16 cellular contexts compared by ENCODE assay signal in genomic region chr16:28904828-28905227, GRCh38.
DNase-seq lines count a peak whose midpoint lies in the region; ATAC-seq and TF ChIP-seq lines count a peak whose summit lies in the region.
"Had no signal": no experiment of that assay in that cellular context is flagged by ENCODE, and none has a peak within 500 bp of the region (broad histone marks: within the 10 kb centered on the region; RNA-seq: fewer than 3 reads in every experiment).

No MANE protein-coding gene starts in this region.

- no peaks in the 10 kb centered on the region for H3K9me3 ChIP-seq in BLaER1
- H3K9me3 ChIP-seq in BLaER1 treated with 17β-estradiol and CSF1 and Interleukin-3, amounts not matched to agents 10 nM and 100 nM (replicated peaks in 1 of 11): no peaks in the 10 kb centered on the region
- H3K9me3 ChIP-seq in WERI-Rb-1 (ENCODE audit: severe bottlenecking): no peaks in the 10 kb centered on the region
- H3K9me3 ChIP-seq: HAP-1 had no signal

- H3K27ac ChIP-seq in BLaER1 (peak overlapping the region; percentile 86), WERI-Rb-1 (peak overlapping the region; percentile 77)
- H3K27ac ChIP-seq in BLaER1 treated with 17β-estradiol and CSF1 and Interleukin-3, amounts not matched to agents 10 nM and 100 nM: peak overlapping the region in 4 of 11 experiments; percentile 45 to 80 (median 50); a peak in 3 of 22 replicates

- peak overlapping the region; percentile 50; the same call in 1 of the 2 replicates for H3K9ac ChIP-seq in BLaER1
- peak overlapping the region in 4 of 11 experiments; percentile 34 to 75 (median 40); a peak in 5 of 22 replicates for H3K9ac ChIP-seq in BLaER1 treated with 17β-estradiol and CSF1 and Interleukin-3, amounts not matched to agents 10 nM and 100 nM

- H3K4me3 Mint-ChIP-seq in nephron progenitor cell: no peak overlapping the region
- H3K4me3 Mint-ChIP-seq in activated naive CD8-positive, alpha-beta T cell treated with anti-CD3 and anti-CD28 coated beads, Interleukin-2, amount 50 U/mL, for 24 hours: no peak overlapping the region
- H3K4me3 Mint-ChIP-seq: CD14-positive monocyte; CD4-positive, alpha-beta T cell; CD8-positive, alpha-beta memory T cell; GM23338 had no signal

- H3K9me3 Mint-ChIP-seq in nephron progenitor cell: no peaks in the 10 kb centered on the region
- no peaks in the 10 kb centered on the region for H3K9me3 Mint-ChIP-seq in activated naive CD8-positive, alpha-beta T cell treated with anti-CD3 and anti-CD28 coated beads, Interleukin-2, amount 50 U/mL, for 24 hours
- H3K9me3 Mint-ChIP-seq: CD14-positive monocyte; CD4-positive, alpha-beta T cell; CD8-positive, alpha-beta memory T cell; GM23338 had no signal

- H3K4me2 ChIP-seq in BLaER1: peak overlapping the region; percentile 90
- H3K4me2 ChIP-seq in BLaER1 treated with 17β-estradiol and CSF1 and Interleukin-3, amounts not matched to agents 10 nM and 100 nM: peak overlapping the region in 6 of 11 experiments; percentile 82 to 89 (median 84); a peak in 7 of 22 replicates
- H3K4me2 ChIP-seq: GM23338 had no signal

- peaks cover 85% of the 10 kb centered on the region for H3K4me1 ChIP-seq in BLaER1
- H3K4me1 ChIP-seq in BLaER1 treated with 17β-estradiol and CSF1 and Interleukin-3, amounts not matched to agents 10 nM and 100 nM: peaks cover 17 to 79% (median 62%) of the 10 kb centered on the region in 10 experiments
- H3K4me1 ChIP-seq: HAP-1 had no signal

- H3K36me3 Mint-ChIP-seq in nephron progenitor cell (ENCODE audit: low read depth): no peaks in the 10 kb centered on the region
- peaks cover 2% of the 10 kb centered on the region for H3K36me3 Mint-ChIP-seq in activated naive CD8-positive, alpha-beta T cell treated with anti-CD3 and anti-CD28 coated beads, Interleukin-2, amount 50 U/mL, for 24 hours (ENCODE audit: low read depth)

- peaks cover 3% of the 10 kb centered on the region for H3K27me3 Mint-ChIP-seq in nephron progenitor cell (ENCODE audit: low read depth, poor library complexity)
- H3K27me3 Mint-ChIP-seq in activated naive CD8-positive, alpha-beta T cell treated with anti-CD3 and anti-CD28 coated beads, Interleukin-2, amount 50 U/mL, for 24 hours: no peaks in the 10 kb centered on the region
- H3K27me3 Mint-ChIP-seq: CD4-positive, alpha-beta T cell; CD8-positive, alpha-beta memory T cell had no signal

- peaks cover 57% of the 10 kb centered on the region for H3K36me3 ChIP-seq in BLaER1
- H3K36me3 ChIP-seq in BLaER1 treated with 17β-estradiol and CSF1 and Interleukin-3, amounts not matched to agents 10 nM and 100 nM: peaks cover 51 to 64% (median 54%) of the 10 kb centered on the region in 11 experiments
- H3K36me3 ChIP-seq in WERI-Rb-1: peaks cover 53% of the 10 kb centered on the region
- H3K36me3 ChIP-seq: HAP-1 had no signal

- H3K4me3 ChIP-seq in BLaER1 (no peak overlapping the region), WERI-Rb-1 (ENCODE audit: low read depth, low read length) (no peak overlapping the region)
- H3K4me3 ChIP-seq in BLaER1 treated with 17β-estradiol and CSF1 and Interleukin-3, amounts not matched to agents 10 nM and 100 nM: no peak overlapping the region
- H3K4me3 ChIP-seq: GM23338, HAP-1 had no signal

- ATAC-seq in activated naive CD8-positive, alpha-beta T cell treated with anti-CD3 and anti-CD28 coated beads, Interleukin-2, amount 50 U/mL, for 24 hours: no peak

- peak overlapping the region; percentile 90 for H3K27ac Mint-ChIP-seq in nephron progenitor cell
- no peak overlapping the region for H3K27ac Mint-ChIP-seq in activated naive CD8-positive, alpha-beta T cell treated with anti-CD3 and anti-CD28 coated beads, Interleukin-2, amount 50 U/mL, for 24 hours
- H3K27ac Mint-ChIP-seq: CD4-positive, alpha-beta T cell; GM23338 had no signal

- no peaks in the 10 kb centered on the region for H3K27me3 ChIP-seq in BLaER1
- H3K27me3 ChIP-seq in BLaER1 treated with 17β-estradiol and CSF1 and Interleukin-3, amounts not matched to agents 10 nM and 100 nM: no peaks in the 10 kb centered on the region
- H3K27me3 ChIP-seq in WERI-Rb-1 (ENCODE audit: insufficient read depth, low read depth, severe bottlenecking): no peaks in the 10 kb centered on the region

- TF ChIP-seq CTCF in WERI-Rb-1 (IDR thresholded peaks at IDR 0.05; ENCODE audit: low read depth, low read length) (0 out of 2 replicates have a peak, but pooled peaks have one; percentile 13), nephron progenitor cell (IDR thresholded peaks at IDR 0.05) (no peak)

- H3K4me1 Mint-ChIP-seq in nephron progenitor cell: peaks cover 11% of the 10 kb centered on the region
- peaks cover 3% of the 10 kb centered on the region for H3K4me1 Mint-ChIP-seq in activated naive CD8-positive, alpha-beta T cell treated with anti-CD3 and anti-CD28 coated beads, Interleukin-2, amount 50 U/mL, for 24 hours
- H3K4me1 Mint-ChIP-seq: CD14-positive monocyte, GM23338 had no signal

- H4K20me1 ChIP-seq in BLaER1: no peaks in the 10 kb centered on the region
- H4K20me1 ChIP-seq in BLaER1 treated with 17β-estradiol and CSF1 and Interleukin-3, amounts not matched to agents 10 nM and 100 nM: peaks cover 0 to 22% (median 0%) of the 10 kb centered on the region in 11 experiments; a peak in 3 of 22 replicates

- DNase-seq in WERI-Rb-1: no peak
- no peak for DNase-seq in nephron progenitor cell
- DNase-seq in activated naive CD8-positive, alpha-beta T cell treated with anti-CD3 and anti-CD28 coated beads, Interleukin-2, amount 50 U/mL, for 24 hours: no peak
- no peak for DNase-seq in activated CD8-positive, alpha-beta memory T cell treated with anti-CD3 and anti-CD28 coated beads, Interleukin-2, amount 50 U/mL, for 48 hours
- DNase-seq: Calu3; CD4-positive, alpha-beta T cell; CD8-positive, alpha-beta memory T cell; COR-L47; DMS53; DMS79 treated with DMSO at 0.1 percent for 48 hours; GF-D8 had no signal
